8 cellular contexts compared by ENCODE assay signal in the genomic region with DNA sequence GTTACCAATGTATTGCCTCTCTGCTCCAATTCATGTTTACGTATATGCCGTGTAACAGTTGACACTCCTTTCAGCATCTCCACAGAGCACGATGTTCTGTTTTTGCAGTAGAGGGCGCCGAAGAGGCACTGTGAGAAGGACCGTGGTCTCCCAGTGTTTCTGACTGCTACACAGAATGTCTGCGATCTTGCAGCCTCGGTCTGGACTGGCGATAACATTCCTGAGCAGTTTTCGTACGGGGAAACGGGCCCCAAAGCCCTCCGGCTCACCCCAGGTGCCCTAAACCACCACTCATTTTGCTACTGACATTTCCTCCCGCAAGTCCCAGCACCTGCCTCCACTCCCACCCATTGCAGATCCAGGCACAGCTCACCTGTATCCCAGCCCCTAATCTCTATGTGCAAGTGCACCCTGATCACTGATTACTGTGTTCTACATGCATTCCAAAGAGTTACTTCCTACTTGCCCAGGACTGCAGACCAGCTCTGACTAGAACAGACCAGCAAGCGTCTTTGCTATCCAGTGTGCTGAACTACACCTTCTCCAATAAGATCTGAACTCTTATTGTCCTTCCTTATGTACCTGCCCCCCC. TPM values are rescaled to one million over a fixed set of nuclear protein-coding genes. Genes with fewer than 3 reads are reported as not detected.
DNase-seq lines count a peak whose midpoint lies in the region; ATAC-seq and TF ChIP-seq lines count a peak whose summit lies in the region.

No MANE protein-coding gene starts in this region.

- H4K20me1 ChIP-seq in PC-3 (ENCODE audit: low read length), result no peaks in the 10 kb centered on the region

- H2AFZ ChIP-seq in PC-3 (ENCODE audit: low read length), result peak overlapping the region; percentile 78

- peaks cover 11 to 13% (median 12%) of the 10 kb centered on the region in 4 donors for H3K4me1 Mint-ChIP-seq in CD4-positive, alpha-beta memory T cell
- peaks cover 15% of the 10 kb centered on the region for H3K4me1 Mint-ChIP-seq in osteocyte (ENCODE audit: unreplicated experiment)

- no peaks in the 10 kb centered on the region for H3K9me2 ChIP-seq in PC-3 (replicated peaks; ENCODE audit: low read length)

- TF ChIP-seq CTCF in PC-3 (conservative IDR thresholded peaks at IDR 0.05; ENCODE audit: low read depth, low read length) (peak; percentile 72), osteocyte (IDR thresholded peaks at IDR 0.05) (peak; percentile 70)

- peaks cover 0 to 1% (median 0%) of the 10 kb centered on the region in 8 donors for H3K9me3 Mint-ChIP-seq in CD4-positive, alpha-beta memory T cell
- H3K9me3 Mint-ChIP-seq in osteocyte (ENCODE audit: unreplicated experiment), result no peaks in the 10 kb centered on the region

- intact Hi-C loops in CD4-positive, alpha-beta memory T cell (cut with micrococcal nuclease), result loop anchor here (1.0 kb wide), 2 partner anchors 162 to 215 kb away; no protein-coding TSS in a partner anchor
- intact Hi-C loops in PC-3 (cut with micrococcal nuclease), result loop anchor here (1.0 to 5.0 kb wide), 2 partner anchors 91 to 161 kb away; a partner anchor contains a TSS

- H3K4me1 ChIP-seq in CD4-positive, alpha-beta memory T cell (ENCODE audit: insufficient read depth, low read length), result peaks cover 7% of the 10 kb centered on the region
- peaks cover 11% of the 10 kb centered on the region for H3K4me1 ChIP-seq in PC-3 (ENCODE audit: insufficient read depth, low read length)

- CTCF ChIA-PET in CD4-positive, alpha-beta memory T cell (lab: Charles Lee; ENCODE audit: partially characterized antibody), result interaction anchor here (1.1 to 1.6 kb wide), 6 partner anchors 10 to 161 kb away, joined by 3 to 8 read pairs (median 4); a partner anchor contains a TSS
- CTCF ChIA-PET in PC-3 (lab: Charles Lee), result no interaction called here

- DNase-seq in CD4-positive, alpha-beta memory T cell, result peak in 4 of 5 donors; percentile 45 to 49 (median 47)
- DNase-seq in GM19238 (ENCODE audit: insufficient read length, low spot score) (peak; percentile 12), PC-3 (peak; percentile 67), globus pallidus (ENCODE audit: low spot score) (peak; percentile 49), osteocyte (ENCODE audit: extremely low spot score, unreplicated experiment) (no peak), NOMO-1 treated with dmso at 0.1 percent for 144 hours (lab: John Stamatoyannopoulos, UW; ENCODE audit: unreplicated experiment) (no peak)
- peak; percentile 36 for DNase-seq in activated gamma-delta T cell treated with anti-CD3 and anti-CD28 coated beads, Interleukin-2, amount 50 U/mL, for 16 hours (ENCODE audit: low read depth)

- H3K27ac Mint-ChIP-seq in CD4-positive, alpha-beta memory T cell, result no peak overlapping the region
- no peak overlapping the region for H3K27ac Mint-ChIP-seq in osteocyte (ENCODE audit: unreplicated experiment)

- ATAC-seq in HG03280 (IDR thresholded peaks at IDR 0.05; ENCODE audit: unreplicated experiment), result peak; percentile 93
- ATAC-seq in PC-3, result peak; percentile 97

- no peaks in the 10 kb centered on the region for H3K36me3 Mint-ChIP-seq in CD4-positive, alpha-beta memory T cell
- no peaks in the 10 kb centered on the region for H3K36me3 Mint-ChIP-seq in osteocyte (ENCODE audit: unreplicated experiment)

- no peaks in the 10 kb centered on the region for H3K36me3 ChIP-seq in CD4-positive, alpha-beta memory T cell (ENCODE audit: insufficient read depth, low read length)
- no peaks in the 10 kb centered on the region for H3K36me3 ChIP-seq in PC-3 (ENCODE audit: low read depth, low read length)

- H3K27ac ChIP-seq in CD4-positive, alpha-beta memory T cell (ENCODE audit: low read depth, low read length), result no peak overlapping the region
- no peak overlapping the region for H3K27ac ChIP-seq in PC-3 (ENCODE audit: low read length)

- peaks cover 9 to 15% of the 10 kb centered on the region in 2 donors for H3K27me3 Mint-ChIP-seq in CD4-positive, alpha-beta memory T cell
- H3K27me3 Mint-ChIP-seq in osteocyte (ENCODE audit: unreplicated experiment), result peaks cover 61% of the 10 kb centered on the region

- BruUV-seq in PC-3 (replicated peaks; lab: Mats Ljungman, UMichigan), result no TSS peak

- H3K9me3 ChIP-seq in CD4-positive, alpha-beta memory T cell (ENCODE audit: control insufficient read depth in 1 of 2, low read length in 2 of 2), result no peaks in the 10 kb centered on the region
- H3K9me3 ChIP-seq in PC-3 (ENCODE audit: low read length), result no peaks in the 10 kb centered on the region

- H3K79me2 ChIP-seq in PC-3 (ENCODE audit: low read length), result no peaks in the 10 kb centered on the region

- H3K27me3 ChIP-seq in CD4-positive, alpha-beta memory T cell (ENCODE audit: insufficient read depth, low read length), result no peaks in the 10 kb centered on the region
- no peaks in the 10 kb centered on the region for H3K27me3 ChIP-seq in PC-3 (ENCODE audit: low read length)

- no peak overlapping the region for H3K9ac ChIP-seq in PC-3 (ENCODE audit: low read length)

- POLR2A ChIA-PET in CD4-positive, alpha-beta memory T cell (lab: Charles Lee; ENCODE audit: partially characterized antibody), result no interaction called here
- POLR2A ChIA-PET in PC-3 (lab: Charles Lee; ENCODE audit: unreplicated experiment), result no interaction called here

- H3K4me3 Mint-ChIP-seq in CD4-positive, alpha-beta memory T cell, result peak overlapping the region in 6 of 8 donors; percentile 15 to 69 (median 47)
- peak overlapping the region; percentile 34 for H3K4me3 Mint-ChIP-seq in osteocyte (ENCODE audit: unreplicated experiment)

- H3K4me2 ChIP-seq in PC-3 (ENCODE audit: low read length), result peak overlapping the region; percentile 90

- H3F3A ChIP-seq in PC-3 (ENCODE audit: low read length, unreplicated experiment), result no peaks in the 10 kb centered on the region

- H3K4me3 ChIP-seq in CD4-positive, alpha-beta memory T cell (ENCODE audit: low read length in 2 of 2), result no peak overlapping the region
- peak overlapping the region; percentile 65 for H3K4me3 ChIP-seq in PC-3 (ENCODE audit: low read length)

RNA-seq across cellular contexts. Expression of a gene that starts 12.4 kb away (rescaled TPM):
- total RNA-seq in CD4-positive, alpha-beta memory T cell, result 10 to 100 TPM; 16.6 to 21.1 TPM
- polyA plus RNA-seq in CD4-positive, alpha-beta memory T cell, result 1 to 10 TPM; 7.7 to 8.8 TPM
- total RNA-seq in PC-3 (2014; rRNA removed) (13.2 and 14.7 TPM in 2 replicates), osteocyte (13.4 and 15.5 TPM in 2 replicates)

Comparison
In these comparisons a context has a peak if more than half of its experiments do, and no peak if none do; other contexts are left out.
1. DNase-seq: peak in CD4-positive, alpha-beta memory T cell (4 of 5), GM19238 (single experiment), PC-3 (single experiment), activated gamma-delta T cell treated with anti-CD3 and anti-CD28 coated beads, Interleukin-2, amount 50 U/mL, for 16 hours (single experiment) and globus pallidus (single experiment); none in osteocyte (single experiment) and NOMO-1 treated with dmso at 0.1 percent for 144 hours (single experiment).